ENCODE assay signal across 18 cellular contexts in the genomic region with DNA sequence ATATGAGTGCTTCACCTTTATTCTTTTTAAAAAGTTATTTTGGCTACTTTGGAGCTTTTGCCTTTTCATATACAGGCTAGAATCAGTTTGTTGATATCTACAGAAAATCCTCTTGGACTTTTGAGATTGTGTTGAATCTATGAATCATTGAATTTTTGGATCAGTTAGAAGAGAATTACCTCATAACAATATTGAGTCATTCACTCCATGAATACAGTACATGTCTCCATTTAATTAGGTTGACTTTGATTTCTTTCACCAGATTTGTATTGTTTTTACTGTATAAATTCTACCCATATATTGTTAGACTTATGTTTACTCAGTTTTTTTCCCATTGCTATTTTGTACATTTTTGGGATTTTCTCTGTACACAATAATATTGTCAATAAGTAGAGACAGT. TPM values are rescaled to one million over a fixed set of nuclear protein-coding genes. Genes with fewer than 3 reads are reported as not detected.
DNase-seq lines count a peak whose midpoint lies in the region; ATAC-seq, FAIRE-seq and TF ChIP-seq lines count a peak whose summit lies in the region.
"Had no signal": no experiment of that assay in that cellular context is flagged by ENCODE, and none has a peak within 500 bp of the region (broad histone marks: within the 10 kb centered on the region; RNA-seq: fewer than 3 reads in every experiment).

No MANE protein-coding gene starts in this region.

- no peaks in the 10 kb centered on the region for H3K9me3 ChIP-seq in body of pancreas
- H3K9me3 ChIP-seq in kidney (ENCODE audit: control insufficient read depth in 1 of 2, low read length in 2 of 2) = no peaks in the 10 kb centered on the region
- no peaks in the 10 kb centered on the region for H3K9me3 ChIP-seq in MM.1S (replicated peaks; ENCODE audit: insufficient read depth, low read length)
- H3K9me3 ChIP-seq in H9 (ENCODE audit: control insufficient read depth, low read depth, low read length) = no peaks in the 10 kb centered on the region
- H3K9me3 ChIP-seq: gastrocnemius medialis, SJSA1 had no signal

- H4K91ac ChIP-seq in H9 (ENCODE audit: insufficient read length, low read depth, low read length) = no peak overlapping the region

- no peaks in the 10 kb centered on the region for H3K23me2 ChIP-seq in H9 (ENCODE audit: insufficient read length, low read depth, low read length, poor library complexity, severe bottlenecking)

- H2AFZ ChIP-seq in MM.1S (ENCODE audit: low read length) (no peak overlapping the region), H9 (ENCODE audit: low read length) (no peak overlapping the region)

- no peak overlapping the region for H3K14ac ChIP-seq in H9 (ENCODE audit: insufficient read depth, low read length)

- H4K20me1 ChIP-seq in MM.1S (ENCODE audit: insufficient read depth, low read length) (no peaks in the 10 kb centered on the region), H9 (ENCODE audit: control insufficient read depth, insufficient read depth, insufficient read length) (no peaks in the 10 kb centered on the region)

- no peak overlapping the region for H3K4ac ChIP-seq in H9 (ENCODE audit: low read depth, low read length)

- no peak overlapping the region for H3K4me3 Mint-ChIP-seq in H9
- H3K4me3 Mint-ChIP-seq: activated T-cell treated with anti-CD3 and anti-CD28 coated beads, Interleukin-2, amount 50 U/mL, for 72 hours; nephron progenitor cell had no signal

- H3K36me3 Mint-ChIP-seq in H9 (ENCODE audit: insufficient read depth in 1 of 3, low read depth in 3 of 3) = peaks cover 2 to 18% (median 5%) of the 10 kb centered on the region in 3 experiments; a peak in 5 of 7 replicates

- H2BK5ac ChIP-seq in H9 (ENCODE audit: insufficient read length, low read length) = no peak overlapping the region

- peaks cover 13 to 14% of the 10 kb centered on the region in 2 experiments for H3K4me1 Mint-ChIP-seq in H9

- no peak overlapping the region for H3K56ac ChIP-seq in H9 (ENCODE audit: insufficient read length, low read depth, low read length)

- no peaks in the 10 kb centered on the region for H3K9me3 Mint-ChIP-seq in H9
- H3K9me3 Mint-ChIP-seq: activated T-cell treated with anti-CD3 and anti-CD28 coated beads, Interleukin-2, amount 50 U/mL, for 72 hours; nephron progenitor cell had no signal

- no peak overlapping the region for H2AK5ac ChIP-seq in H9 (ENCODE audit: insufficient read length, low read length)

- H3F3A ChIP-seq in MM.1S (ENCODE audit: insufficient read depth, low read length) = no peaks in the 10 kb centered on the region

- FAIRE-seq in kidney (lab: Jason Lieb, UNC) = peak; percentile 30

- no peak overlapping the region for H3K27ac Mint-ChIP-seq in H9
- H3K27ac Mint-ChIP-seq: activated T-cell treated with anti-CD3 and anti-CD28 coated beads, Interleukin-2, amount 50 U/mL, for 72 hours; nephron progenitor cell had no signal

- no peak overlapping the region for H3K9ac ChIP-seq in kidney (ENCODE audit: low read length in 2 of 2)
- no peak overlapping the region for H3K9ac ChIP-seq in MM.1S (ENCODE audit: low read length)
- no peak overlapping the region for H3K9ac ChIP-seq in H9 (ENCODE audit: extremely low read depth, insufficient read length, low read length)

- H3K27me3 ChIP-seq in body of pancreas (no peaks in the 10 kb centered on the region), MM.1S (replicated peaks; ENCODE audit: insufficient read depth, low read length) (no peaks in the 10 kb centered on the region), H9 (ENCODE audit: insufficient read depth, low read length) (no peaks in the 10 kb centered on the region)
- H3K27me3 ChIP-seq: gastrocnemius medialis, SJSA1 had no signal

- H3K4me1 ChIP-seq in body of pancreas (peaks cover 12% of the 10 kb centered on the region), kidney (ENCODE audit: control insufficient read depth in 1 of 2, insufficient read depth in 1 of 2, low read depth in 1 of 2, low read length in 2 of 2) (no peaks in the 10 kb centered on the region), MM.1S (ENCODE audit: low read length) (no peaks in the 10 kb centered on the region), H9 (ENCODE audit: insufficient read depth, low read length) (no peaks in the 10 kb centered on the region; the same call in 1 of the 2 replicates)
- H3K4me1 ChIP-seq: SJSA1 had no signal

- H3K4me3 ChIP-seq in AG09309 (ENCODE audit: control insufficient read depth, low read depth, low read length) (no peak overlapping the region), body of pancreas (no peak overlapping the region), kidney (ENCODE audit: low read length in 2 of 2) (no peak overlapping the region), MM.1S (ENCODE audit: low read length) (no peak overlapping the region)
- H3K4me3 ChIP-seq: gastrocnemius medialis, SJSA1 had no signal

- peak; percentile 13 for DNase-seq in AG09309 (ENCODE audit: low read depth)
- DNase-seq in HT1080 (ENCODE audit: low read depth) = peak; percentile 43
- DNase-seq in body of pancreas = no peak
- no peak for DNase-seq in kidney
- no peak for DNase-seq in GM10266 (ENCODE audit: extremely low spot score)
- no peak for DNase-seq in MM.1S
- no peak for DNase-seq in H9
- DNase-seq: activated CD4-positive, CD25-positive, alpha-beta regulatory T cell; activated T-cell treated with anti-CD3 and anti-CD28 coated beads, Interleukin-2, amount 50 U/mL, for 72 hours; gastrocnemius medialis; left cardiac atrium; NCI-H1092 treated with DMSO at 0.1 percent for 48 hours; NCI-H524 treated with DMSO at 0.1 percent for 48 hours; nephron progenitor cell; stimulated activated CD4-positive, alpha-beta T cell treated with anti-CD3 and anti-CD28 coated beads, Interleukin-15, amount 100 ng/mL, for 24 hours had no signal

- peaks cover 7% of the 10 kb centered on the region for H3K79me1 ChIP-seq in H9 (ENCODE audit: insufficient read depth, low read depth, low read length, poor library complexity, severe bottlenecking)

- no peak for TF ChIP-seq POLR2A in body of pancreas (IDR thresholded peaks at IDR 0.05)

- no peak overlapping the region for H2BK20ac ChIP-seq in H9 (ENCODE audit: low read depth, low read length, poor library complexity, severe bottlenecking)

- no peak overlapping the region for H4K5ac ChIP-seq in H9 (ENCODE audit: insufficient read length, low read depth, low read length)

- no peak overlapping the region for H3K18ac ChIP-seq in H9 (ENCODE audit: insufficient read length, low read depth, low read length)

- no peaks in the 10 kb centered on the region for H3K9me2 ChIP-seq in MM.1S (replicated peaks; ENCODE audit: insufficient read depth, low read length)

- TF ChIP-seq CTCF in AG09309 (IDR thresholded peaks at IDR 0.05; ENCODE audit: control insufficient read depth, insufficient read depth, low read depth, low read length, missing control alignments) (no peak), body of pancreas (IDR thresholded peaks at IDR 0.05) (no peak), kidney (IDR thresholded peaks at IDR 0.05; ENCODE audit: borderline replicate concordance, extremely low read depth, insufficient read depth) (no peak), GM10266 (IDR thresholded peaks at IDR 0.05; ENCODE audit: control insufficient read depth, insufficient read depth, low read depth, missing control alignments) (no peak), MM.1S (IDR thresholded peaks at IDR 0.05; ENCODE audit: low read length) (no peak), H9 (conservative IDR thresholded peaks at IDR 0.05) (no peak)

- peaks cover 3% of the 10 kb centered on the region; the same call in 1 of the 2 replicates for H3K79me2 ChIP-seq in MM.1S (ENCODE audit: low read length)
- peaks cover 13% of the 10 kb centered on the region; the same call in 1 of the 2 replicates for H3K79me2 ChIP-seq in H9 (ENCODE audit: insufficient read depth, low read length)

- no peaks in the 10 kb centered on the region for H3K27me3 Mint-ChIP-seq in H9 (ENCODE audit: low read depth)

- no peak overlapping the region for H3K27ac ChIP-seq in body of pancreas
- no peak overlapping the region for H3K27ac ChIP-seq in kidney (ENCODE audit: low read depth in 2 of 2, low read length in 2 of 2)
- no peak overlapping the region for H3K27ac ChIP-seq in MM.1S (ENCODE audit: low read length)
- H3K27ac ChIP-seq in H9 (ENCODE audit: insufficient read length, low read depth, low read length) = no peak overlapping the region
- H3K27ac ChIP-seq: C4-2B, gastrocnemius medialis, SJSA1 had no signal

- H2BK120ac ChIP-seq in H9 (ENCODE audit: low read depth, low read length, poor library complexity, severe bottlenecking) = no peak overlapping the region

- H3K36me3 ChIP-seq in body of pancreas (replicated peaks in 1 of 2; ENCODE audit: insufficient read depth in 1 of 2, low read depth in 2 of 2) (no peaks in the 10 kb centered on the region), kidney (ENCODE audit: control insufficient read depth in 1 of 2, insufficient read depth in 2 of 2, low read length in 2 of 2) (no peaks in the 10 kb centered on the region), MM.1S (replicated peaks; ENCODE audit: insufficient read depth, low read length) (no peaks in the 10 kb centered on the region)
- H3K36me3 ChIP-seq: gastrocnemius medialis, SJSA1 had no signal

- H4K8ac ChIP-seq in H9 (replicated peaks; ENCODE audit: insufficient read length, low read depth, low read length) = no peak overlapping the region

- no peak overlapping the region for H3K23ac ChIP-seq in H9 (ENCODE audit: insufficient read length, low read depth, low read length)

- intact Hi-C loops in body of pancreas (cut with DNase I) (no loop called here), kidney (cut with DNase I) (no loop called here)

- H2BK12ac ChIP-seq in H9 (ENCODE audit: insufficient read length, low read depth, low read length) = no peak overlapping the region

- peak; percentile 27 for ATAC-seq in body of pancreas
- ATAC-seq in GM19467 (IDR thresholded peaks at IDR 0.05; ENCODE audit: unreplicated experiment) = no peak
- ATAC-seq: activated T-cell treated with anti-CD3 and anti-CD28 coated beads, Interleukin-2, amount 50 U/mL, for 72 hours; gastrocnemius medialis had no signal

- no peak overlapping the region for H2BK15ac ChIP-seq in H9 (ENCODE audit: low read depth, low read length)

- H3T11ph ChIP-seq in H9 (ENCODE audit: low read length) = no peak overlapping the region

- H3K4me2 ChIP-seq in MM.1S (ENCODE audit: low read depth, low read length) (no peak overlapping the region), H9 (ENCODE audit: insufficient read depth, insufficient read length, low read length) (no peak overlapping the region)

RNA-seq across cellular contexts. Expression of a gene that starts 54.4 kb away (rescaled TPM):
- total RNA-seq in HT1080 (2014; rRNA removed; shearing (Covaris generic)) = 26.6 and 29.5 TPM in 2 replicates
- polyA plus RNA-seq in HT1080 (2015; cell fraction: cytosol; rRNA removed) = 12.8 and 18.9 TPM in 2 replicates
- polyA plus RNA-seq in HT1080 (2015; cell fraction: nucleus; rRNA removed) = 27.4 and 28.2 TPM in 2 replicates
- 10 to 100 TPM; 21.0 to 34.9 TPM for total RNA-seq in body of pancreas
- 74.9 TPM for total RNA-seq in kidney
- polyA plus RNA-seq in kidney (ENCODE audit: insufficient read depth, low read depth, low replicate concordance) = 5.0 TPM
- 85.9 and 93.0 TPM in 2 replicates for total RNA-seq in H9 (2021)

Comparison
In these comparisons a context has a peak if more than half of its experiments do, and no peak if none do; other contexts are left out.
1. DNase-seq: peak in AG09309 (single experiment) and HT1080 (single experiment); none in body of pancreas (0 of 4), kidney (single experiment), GM10266 (single experiment), MM.1S (single experiment) and H9 (single experiment).